Comparison of ENCODE assay signal across 16 cellular contexts in genomic region chr15:60975951-60976350, GRCh38.
DNase-seq lines count a peak whose midpoint lies in the region; ATAC-seq and TF ChIP-seq lines count a peak whose summit lies in the region.
"Had no signal": no experiment of that assay in that cellular context is flagged by ENCODE, and none has a peak within 500 bp of the region (broad histone marks: within the 10 kb centered on the region; RNA-seq: fewer than 3 reads in every experiment).

No MANE protein-coding gene starts in this region.

- H3K9me3 ChIP-seq in endodermal cell (ENCODE audit: control insufficient read depth, low read length) = peaks cover 2% of the 10 kb centered on the region
- H3K9me3 ChIP-seq in mesenchymal stem cell (ENCODE audit: control insufficient read depth, low read length) = no peaks in the 10 kb centered on the region
- H3K9me3 ChIP-seq: BLaER1, HAP-1 had no signal

- peaks cover 17% of the 10 kb centered on the region for H3K4me1 ChIP-seq in endodermal cell (ENCODE audit: control insufficient read depth, insufficient read depth, low read length)
- H3K4me1 ChIP-seq in mesenchymal stem cell (ENCODE audit: control insufficient read depth, insufficient read depth, low read depth, low read length) = peaks cover 16% of the 10 kb centered on the region
- H3K4me1 ChIP-seq: BLaER1, HAP-1 had no signal

- H3K27ac Mint-ChIP-seq in endodermal cell (no peak overlapping the region), nephron progenitor cell (peak overlapping the region; percentile 33)
- H3K27ac Mint-ChIP-seq: CD14-positive monocyte; CD4-positive, alpha-beta memory T cell had no signal

- H3K36me3 Mint-ChIP-seq in endodermal cell (ENCODE audit: low read depth) (no peaks in the 10 kb centered on the region), nephron progenitor cell (ENCODE audit: low read depth) (peaks cover 5% of the 10 kb centered on the region)
- H3K36me3 Mint-ChIP-seq: CD14-positive monocyte; CD4-positive, alpha-beta memory T cell had no signal

- H2AK5ac ChIP-seq in mesenchymal stem cell (ENCODE audit: low read length, severe bottlenecking) = no peak overlapping the region

- H2BK15ac ChIP-seq in mesenchymal stem cell (ENCODE audit: low read depth, poor library complexity, severe bottlenecking) = no peak overlapping the region

- in situ Hi-C loops in G401 (cut with HindIII; ENCODE audit: low sequenced_read_pairs) = no loop called here

- no peak for ATAC-seq in HG02798 (IDR thresholded peaks at IDR 0.05; ENCODE audit: poor library complexity, unreplicated experiment)

- WGBS in endodermal cell (ENCODE audit: insufficient coverage in 1 of 2, insufficient read length in 1 of 2), 2 experiments = 72 to 73% methylated on average over 2 to 7 of the region's 7 CpGs
- WGBS in mesenchymal stem cell = 76% methylated on average over 7 of the region's 7 CpGs

- no peak overlapping the region for H2BK5ac ChIP-seq in mesenchymal stem cell (ENCODE audit: low read depth, low read length, poor library complexity, severe bottlenecking)

- peaks cover 2% of the 10 kb centered on the region for H3K9me3 Mint-ChIP-seq in endodermal cell
- H3K9me3 Mint-ChIP-seq in nephron progenitor cell = peaks cover 11% of the 10 kb centered on the region

- H3K4me1 Mint-ChIP-seq in endodermal cell (peaks cover 41% of the 10 kb centered on the region), nephron progenitor cell (peaks cover 54% of the 10 kb centered on the region)
- H3K4me1 Mint-ChIP-seq: CD4-positive, alpha-beta memory T cell had no signal

- H3K18ac ChIP-seq in mesenchymal stem cell (ENCODE audit: low read depth in 1 of 2, low read length in 2 of 2) = no peak overlapping the region

- peak; percentile 45 for DNase-seq in G401 (ENCODE audit: low spot score)
- DNase-seq in NCI-H82 treated with DMSO at 0.1 percent for 48 hours (lab: John Stamatoyannopoulos, UW; ENCODE audit: unreplicated experiment) = peak; percentile 85
- DNase-seq in endodermal cell = peak; percentile 64
- DNase-seq in nephron progenitor cell = no peak
- no peak for DNase-seq in mesenchymal stem cell
- no peak for DNase-seq in NCI-H1694 treated with DMSO at 0.1 percent for 48 hours (lab: John Stamatoyannopoulos, UW)
- DNase-seq: 8988T; CD4-positive, alpha-beta memory T cell; DMS153; DMS79; GM23248 had no signal

- no peak overlapping the region for H4K8ac ChIP-seq in mesenchymal stem cell (ENCODE audit: low read length)

- no peak overlapping the region for H3K23ac ChIP-seq in mesenchymal stem cell (ENCODE audit: low read length in 2 of 2)

- no peak overlapping the region for H3K4me2 ChIP-seq in mesenchymal stem cell (ENCODE audit: low read length, poor library complexity, severe bottlenecking)
- H3K4me2 ChIP-seq: BLaER1 had no signal

- H2BK120ac ChIP-seq in mesenchymal stem cell (ENCODE audit: low read depth, low read length) = no peak overlapping the region

- TF ChIP-seq CTCF in endodermal cell (conservative IDR thresholded peaks at IDR 0.05) = no peak
- TF ChIP-seq CTCF in nephron progenitor cell (IDR thresholded peaks at IDR 0.05) = no peak

- H3K9ac ChIP-seq in endodermal cell (ENCODE audit: extremely low read depth, low read length, poor library complexity, severe bottlenecking) (no peak overlapping the region), mesenchymal stem cell (ENCODE audit: low read length) (no peak overlapping the region)
- H3K9ac ChIP-seq: BLaER1, GM23248 had no signal

- H3K4me3 Mint-ChIP-seq in endodermal cell (no peak overlapping the region), nephron progenitor cell (no peak overlapping the region)
- H3K4me3 Mint-ChIP-seq: CD14-positive monocyte; CD4-positive, alpha-beta memory T cell had no signal

- H3K4ac ChIP-seq in mesenchymal stem cell (ENCODE audit: low read depth in 1 of 2, low read length in 2 of 2) = no peak overlapping the region

- H2AFZ ChIP-seq in mesenchymal stem cell (ENCODE audit: low read depth, low read length) = no peak overlapping the region

- no peak overlapping the region for H2BK12ac ChIP-seq in mesenchymal stem cell (ENCODE audit: low read length in 2 of 2)

- H3K27me3 Mint-ChIP-seq in endodermal cell (ENCODE audit: insufficient read depth) (no peaks in the 10 kb centered on the region), nephron progenitor cell (ENCODE audit: low read depth, poor library complexity) (peaks cover 8% of the 10 kb centered on the region)

- H3K4me3 ChIP-seq in endodermal cell (ENCODE audit: low read length) (no peak overlapping the region), mesenchymal stem cell (ENCODE audit: insufficient read depth in 1 of 2, low read depth in 1 of 2, low read length in 2 of 2) (no peak overlapping the region)
- H3K4me3 ChIP-seq: BLaER1, GM23248, HAP-1 had no signal

- H3K79me1 ChIP-seq in mesenchymal stem cell (replicated peaks; ENCODE audit: low read length, poor library complexity, severe bottlenecking) = no peaks in the 10 kb centered on the region

- H4K91ac ChIP-seq in mesenchymal stem cell (ENCODE audit: low read length) = no peak overlapping the region

- H3K27ac ChIP-seq in endodermal cell (ENCODE audit: low read depth, low read length) = no peak overlapping the region
- no peak overlapping the region for H3K27ac ChIP-seq in mesenchymal stem cell (ENCODE audit: low read length, poor library complexity, severe bottlenecking)
- H3K27ac ChIP-seq: BLaER1, GM23248, HL-60 had no signal

- no peak overlapping the region for H3K14ac ChIP-seq in mesenchymal stem cell (ENCODE audit: low read length in 2 of 2)

- no peaks in the 10 kb centered on the region for H3K36me3 ChIP-seq in endodermal cell (ENCODE audit: control insufficient read depth, insufficient read depth, low read length)
- H3K36me3 ChIP-seq in mesenchymal stem cell (ENCODE audit: control insufficient read depth in 1 of 2, insufficient read depth in 2 of 2, low read depth in 1 of 2, low read length in 2 of 2) = no peaks in the 10 kb centered on the region
- H3K36me3 ChIP-seq: BLaER1, HAP-1 had no signal

- H3K27me3 ChIP-seq in endodermal cell (ENCODE audit: control insufficient read depth, insufficient read depth, low read length, poor library complexity, severe bottlenecking) = no peaks in the 10 kb centered on the region
- H3K27me3 ChIP-seq in mesenchymal stem cell (ENCODE audit: control insufficient read depth in 1 of 2, insufficient read depth in 1 of 2, low read length in 2 of 2) = no peaks in the 10 kb centered on the region
- H3K27me3 ChIP-seq: BLaER1 had no signal

Comparison
In these comparisons a context has a peak if more than half of its experiments do, and no peak if none do; other contexts are left out.
1. DNase-seq: peak in G401 (single experiment), NCI-H82 treated with DMSO at 0.1 percent for 48 hours (single experiment) and endodermal cell (single experiment); none in nephron progenitor cell (single experiment), mesenchymal stem cell (single experiment) and NCI-H1694 treated with DMSO at 0.1 percent for 48 hours (single experiment).